In genomic region chr1:228109962-228110488, GRCh38 we compare ENCODE assay signal across 6 cellular contexts. TPM values are rescaled to one million over a fixed set of nuclear protein-coding genes. Genes with fewer than 3 reads are reported as not detected.
A peak's percentile ranks its signal among the peaks of the same experiment; 100 is the strongest.
DNase-seq lines count a peak whose midpoint lies in the region; ATAC-seq and TF ChIP-seq lines count a peak whose summit lies in the region.

No MANE protein-coding gene starts in this region.

- H3K4me1 ChIP-seq in HCT116 (ENCODE audit: control insufficient read depth in 1 of 2, insufficient read depth in 2 of 2, low read length in 2 of 2): peaks cover 4 to 14% of the 10 kb centered on the region in 2 experiments; a peak in 3 of 4 replicates

- TF ChIP-seq CTCF in HCT116 (IDR thresholded peaks at IDR 0.05 in 2 of 3, conservative IDR thresholded peaks at IDR 0.05 in 1 of 3; ENCODE audit: borderline replicate concordance in 1 of 3, insufficient read depth in 1 of 3, low read depth in 2 of 3, low read length in 2 of 3): no peak

- H3K9me2 ChIP-seq in HCT116 (ENCODE audit: insufficient read depth): no peaks in the 10 kb centered on the region

- H3K4me3 Mint-ChIP-seq in activated naive CD8-positive, alpha-beta T cell treated with anti-CD3 and anti-CD28 coated beads for 36 hours: peak overlapping the region; percentile 92

- no peaks in the 10 kb centered on the region for H3K27me3 ChIP-seq in HCT116 (ENCODE audit: insufficient read depth, low read length)

- peaks cover 25% of the 10 kb centered on the region for H3K79me2 ChIP-seq in HCT116 (ENCODE audit: insufficient read depth, low read length)

- intact Hi-C loops in HCT116 (cut with micrococcal nuclease): loop anchor here (2.0 kb wide), 1 partner anchor 31 kb away; the partner anchor contains the start of gene GUK1

- no peak for TF ChIP-seq POLR2A in HCT116 (IDR thresholded peaks at IDR 0.05; ENCODE audit: borderline replicate concordance, extremely low read depth, insufficient read depth, insufficient read length)

- POLR2A ChIA-PET in HCT116 (lab: Charles Lee): interaction anchor here (0.8 kb wide), 1 partner anchor 21 kb away, joined by 6 read pairs; no protein-coding TSS in a partner anchor

- H3K36me3 ChIP-seq in HCT116 (ENCODE audit: control insufficient read depth in 1 of 2, insufficient read depth in 2 of 2, low read length in 2 of 2): peaks cover 0 to 14% of the 10 kb centered on the region in 2 experiments; a peak in 1 of 4 replicates

- RAD21 ChIA-PET in HCT116 (lab: Charles Lee; ENCODE audit: low non-redundant PET in 1 of 2, low total read pairs in 2 of 2, uncharacterized antibody in 2 of 2, unreplicated experiment in 2 of 2): no interaction called here

- TSS peak; percentile 46 for BruUV-seq in HCT116 (replicated peaks; lab: Mats Ljungman, UMichigan)

- no peak overlapping the region for H2AFZ ChIP-seq in HCT116 (ENCODE audit: low read depth, low read length, poor library complexity, severe bottlenecking)

- peak overlapping the region; percentile 93 for H3K27ac Mint-ChIP-seq in activated naive CD8-positive, alpha-beta T cell treated with anti-CD3 and anti-CD28 coated beads for 36 hours

- H3K9me3 Mint-ChIP-seq in activated naive CD8-positive, alpha-beta T cell treated with anti-CD3 and anti-CD28 coated beads for 36 hours: no peaks in the 10 kb centered on the region

- DNase-seq in HCT116 (ENCODE audit: low read depth, low spot score): no peak
- no peak for DNase-seq in activated naive CD8-positive, alpha-beta T cell treated with anti-CD3 and anti-CD28 coated beads for 36 hours
- DNase-seq in mesenteric fat pad (ENCODE audit: low spot score): peak; percentile 45
- DNase-seq in NAMALWA (ENCODE audit: low spot score): no peak
- DNase-seq in RKO (ENCODE audit: low spot score): no peak

- peak overlapping the region; percentile 97 for H3K9ac ChIP-seq in HCT116 (ENCODE audit: low read length)

- ATAC-seq in HCT116 (no peak), esophagus mucosa (no peak)

- H3K4me1 Mint-ChIP-seq in activated naive CD8-positive, alpha-beta T cell treated with anti-CD3 and anti-CD28 coated beads for 36 hours: peaks cover 15% of the 10 kb centered on the region

- TF ChIP-seq RAD21 in HCT116 (IDR thresholded peaks at IDR 0.05; ENCODE audit: low read depth): no peak

- no peaks in the 10 kb centered on the region for H3K27me3 Mint-ChIP-seq in activated naive CD8-positive, alpha-beta T cell treated with anti-CD3 and anti-CD28 coated beads for 36 hours

- H3K4me2 ChIP-seq in HCT116 (ENCODE audit: low read length): peak overlapping the region; percentile 99

- peak overlapping the region; percentile 97 to 98 for H3K4me3 ChIP-seq in HCT116 (replicated peaks in 1 of 2; ENCODE audit: low read depth in 1 of 2, low read length in 2 of 2)

- CTCF ChIA-PET in HCT116 (lab: Charles Lee): interaction anchor here (0.5 to 1.7 kb wide), 2 partner anchors 21 to 362 kb away, joined by 3 to 6 read pairs; no protein-coding TSS in a partner anchor

- H3K9me3 ChIP-seq in HCT116 (ENCODE audit: control insufficient read depth in 1 of 2, insufficient read depth in 1 of 2, low read depth in 1 of 2, low read length in 2 of 2): no peaks in the 10 kb centered on the region

- H3K27ac ChIP-seq in HCT116 (ENCODE audit: low read depth, low read length): peak overlapping the region; percentile 53; the same call in 1 of the 2 replicates

- H4K20me1 ChIP-seq in HCT116 (ENCODE audit: insufficient read depth): no peaks in the 10 kb centered on the region

- H3K36me3 Mint-ChIP-seq in activated naive CD8-positive, alpha-beta T cell treated with anti-CD3 and anti-CD28 coated beads for 36 hours: no peaks in the 10 kb centered on the region

TF ChIP-seq in HCT116, 20 proteins besides CTCF, POLR2A, EP300 and RAD21:
- TF ChIP-seq SIN3A (IDR thresholded peaks at IDR 0.05; ENCODE audit: low read depth) (no peak), TCF7L2 (IDR thresholded peaks at IDR 0.05; ENCODE audit: borderline replicate concordance, extremely low read depth, insufficient read depth, insufficient read length) (no peak), EGR1 (IDR thresholded peaks at IDR 0.05; ENCODE audit: low read depth) (no peak), ZFX (IDR thresholded peaks at IDR 0.05) (no peak), ATF3 (IDR thresholded peaks at IDR 0.05) (no peak), ELF1 (IDR thresholded peaks at IDR 0.05; ENCODE audit: borderline replicate concordance, low read depth) (no peak), JUND (IDR thresholded peaks at IDR 0.05) (no peak), YY1 (IDR thresholded peaks at IDR 0.05; ENCODE audit: extremely low read depth, insufficient replicate concordance, low read depth, low read length) (no peak), REST (IDR thresholded peaks at IDR 0.05; ENCODE audit: low read depth) (no peak), POLR2AphosphoS5 (IDR thresholded peaks at IDR 0.05; ENCODE audit: low read depth, low read length) (no peak), EZH2 (IDR thresholded peaks at IDR 0.05) (no peak), SRF (IDR thresholded peaks at IDR 0.05; ENCODE audit: low read depth) (no peak), SP1 (IDR thresholded peaks at IDR 0.05; ENCODE audit: low read depth) (no peak)
- TF ChIP-seq, protein P1, sequence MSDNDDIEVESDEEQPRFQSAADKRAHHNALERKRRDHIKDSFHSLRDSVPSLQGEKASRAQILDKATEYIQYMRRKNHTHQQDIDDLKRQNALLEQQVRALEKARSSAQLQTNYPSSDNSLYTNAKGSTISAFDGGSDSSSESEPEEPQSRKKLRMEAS (IDR thresholded peaks at IDR 0.05): no peak

RNA-seq across cellular contexts. Expression of gene MRPL55, which starts 0.9 kb away (rescaled TPM):
- total RNA-seq in HCT116 (2021; ENCODE audit: unreplicated experiment) (57.1 TPM), mesenteric fat pad (38.9 TPM), esophagus mucosa (29.0 TPM)
- 91.7 and 124 TPM in 2 replicates for polyA plus RNA-seq in HCT116 (2012)
- 10 to 100 TPM; 75.0 to 82.4 TPM for total RNA-seq in activated naive CD8-positive, alpha-beta T cell treated with anti-CD3 and anti-CD28 coated beads for 36 hours

RNA-seq across cellular contexts. Expression of gene C1orf35, which starts 6.9 kb away (rescaled TPM):
- 26.1 TPM for total RNA-seq in HCT116 (2021; ENCODE audit: unreplicated experiment)
- 19.2 and 19.3 TPM in 2 replicates for polyA plus RNA-seq in HCT116 (2012)
- total RNA-seq in activated naive CD8-positive, alpha-beta T cell treated with anti-CD3 and anti-CD28 coated beads for 36 hours: 10 to 100 TPM; 24.4 to 26.1 TPM
- 5.6 TPM for total RNA-seq in mesenteric fat pad
- 13.9 TPM for total RNA-seq in esophagus mucosa

RNA-seq across cellular contexts. Expression of gene ARF1, which starts 27.5 kb away (rescaled TPM):
- 394 TPM for total RNA-seq in HCT116 (2021; ENCODE audit: unreplicated experiment)
- polyA plus RNA-seq in HCT116 (2012): 538 and 832 TPM in 2 replicates
- total RNA-seq in activated naive CD8-positive, alpha-beta T cell treated with anti-CD3 and anti-CD28 coated beads for 36 hours: 100 to 1,000 TPM; 342 to 350 TPM
- 352 TPM for total RNA-seq in mesenteric fat pad
- total RNA-seq in esophagus mucosa: 273 TPM

RNA-seq across cellular contexts. Expression of gene GUK1, which starts 30.1 kb away (rescaled TPM):
- total RNA-seq in HCT116 (2021; ENCODE audit: unreplicated experiment) (145 TPM), mesenteric fat pad (220 TPM), esophagus mucosa (241 TPM)
- 238 and 297 TPM in 2 replicates for polyA plus RNA-seq in HCT116 (2012)
- 100 to 1,000 TPM; 294 to 304 TPM for total RNA-seq in activated naive CD8-positive, alpha-beta T cell treated with anti-CD3 and anti-CD28 coated beads for 36 hours

RNA-seq across cellular contexts. Expression of gene GJC2, which starts 39.7 kb away (rescaled TPM):
- total RNA-seq in HCT116 (2021; ENCODE audit: unreplicated experiment) (0.76 TPM), mesenteric fat pad (2.6 TPM), esophagus mucosa (0.44 TPM)
- polyA plus RNA-seq in HCT116 (2012): 0.23 and 0.46 TPM in 2 replicates
- 1 to 10 TPM; 1.1 to 1.2 TPM for total RNA-seq in activated naive CD8-positive, alpha-beta T cell treated with anti-CD3 and anti-CD28 coated beads for 36 hours
